In the genomic region with DNA sequence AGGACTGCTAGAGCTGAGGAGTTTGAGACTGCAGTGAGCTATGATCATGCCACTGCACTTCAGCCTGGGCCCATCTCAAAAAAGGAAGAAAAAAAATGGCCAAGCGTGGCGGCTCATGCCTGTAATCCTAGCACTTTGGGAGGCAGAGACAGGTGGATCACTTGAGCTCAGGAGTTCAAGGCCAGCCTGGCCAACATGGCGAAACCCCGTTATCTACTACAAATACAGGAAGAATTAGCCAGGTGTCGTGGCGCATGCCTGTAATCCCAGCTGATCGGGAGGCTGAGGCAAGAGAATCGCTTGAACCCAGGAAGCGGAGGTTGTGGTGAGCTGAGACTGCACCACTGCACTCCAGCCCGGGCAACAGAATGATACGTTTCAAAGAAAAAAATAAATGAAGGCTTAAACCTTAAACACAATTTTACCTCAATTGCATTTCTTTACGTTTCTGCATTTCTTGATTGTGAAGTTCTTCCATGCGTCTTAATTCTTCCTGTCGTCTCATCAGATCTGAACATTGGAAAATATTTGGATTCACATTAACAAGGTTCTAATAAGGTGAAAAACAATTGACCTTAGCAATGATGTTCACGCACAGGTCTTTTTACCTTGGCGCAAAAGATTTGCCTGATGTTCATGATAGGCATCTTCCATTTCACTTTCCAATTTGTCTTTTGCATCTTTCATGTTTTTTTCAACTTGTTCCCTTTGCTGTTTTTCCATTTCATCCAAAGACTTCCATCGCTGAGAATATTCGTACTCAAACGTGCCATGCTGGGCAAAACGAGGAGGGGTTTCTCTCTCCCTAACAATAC, we compare ENCODE assay signal across 1 cellular context.
TF ChIP-seq lines count a peak whose summit lies in the region.

No MANE protein-coding gene starts in this region.

TF ChIP-seq in HepG2, 621 proteins besides CTCF, POLR2A, EP300 and RAD21 (continued from another document):
- no peak for TF ChIP-seq DMTF1 (CRISPR knock-in tag; IDR thresholded peaks at IDR 0.05)
- no peak for TF ChIP-seq JARID2 (CRISPR knock-in tag; IDR thresholded peaks at IDR 0.05; ENCODE audit: insufficient replicate concordance)
- TF ChIP-seq ZNF644 (CRISPR knock-in tag; IDR thresholded peaks at IDR 0.05; ENCODE audit: low read depth), result peak; percentile 42; the same call in 1 of the 2 replicates
- TF ChIP-seq ZFYVE20 (CRISPR knock-in tag; IDR thresholded peaks at IDR 0.05; ENCODE audit: borderline replicate concordance, low read depth), result no peak
- no peak for TF ChIP-seq ZNF501 (CRISPR knock-in tag; IDR thresholded peaks at IDR 0.05)
- no peak for TF ChIP-seq CENPT (CRISPR knock-in tag; IDR thresholded peaks at IDR 0.05; ENCODE audit: low read depth)
- TF ChIP-seq ZNF530 (CRISPR knock-in tag; IDR thresholded peaks at IDR 0.05; ENCODE audit: low read depth), result no peak
- no peak for TF ChIP-seq ZFP62 (CRISPR knock-in tag; IDR thresholded peaks at IDR 0.05)
- no peak for TF ChIP-seq MEF2D (CRISPR knock-in tag; IDR thresholded peaks at IDR 0.05)
- no peak for TF ChIP-seq CC2D1A (CRISPR knock-in tag; IDR thresholded peaks at IDR 0.05)
- no peak for TF ChIP-seq TSC22D2 (CRISPR knock-in tag; IDR thresholded peaks at IDR 0.05; ENCODE audit: borderline replicate concordance)
- TF ChIP-seq ZNF282 (IDR thresholded peaks at IDR 0.05; ENCODE audit: partially characterized antibody), result no peak
- no peak for TF ChIP-seq MAFK (conservative IDR thresholded peaks at IDR 0.05 in 1 of 2, IDR thresholded peaks at IDR 0.05 in 1 of 2; ENCODE audit: low read length in 2 of 2)
